11 cellular contexts compared by ENCODE assay signal in the genomic region with DNA sequence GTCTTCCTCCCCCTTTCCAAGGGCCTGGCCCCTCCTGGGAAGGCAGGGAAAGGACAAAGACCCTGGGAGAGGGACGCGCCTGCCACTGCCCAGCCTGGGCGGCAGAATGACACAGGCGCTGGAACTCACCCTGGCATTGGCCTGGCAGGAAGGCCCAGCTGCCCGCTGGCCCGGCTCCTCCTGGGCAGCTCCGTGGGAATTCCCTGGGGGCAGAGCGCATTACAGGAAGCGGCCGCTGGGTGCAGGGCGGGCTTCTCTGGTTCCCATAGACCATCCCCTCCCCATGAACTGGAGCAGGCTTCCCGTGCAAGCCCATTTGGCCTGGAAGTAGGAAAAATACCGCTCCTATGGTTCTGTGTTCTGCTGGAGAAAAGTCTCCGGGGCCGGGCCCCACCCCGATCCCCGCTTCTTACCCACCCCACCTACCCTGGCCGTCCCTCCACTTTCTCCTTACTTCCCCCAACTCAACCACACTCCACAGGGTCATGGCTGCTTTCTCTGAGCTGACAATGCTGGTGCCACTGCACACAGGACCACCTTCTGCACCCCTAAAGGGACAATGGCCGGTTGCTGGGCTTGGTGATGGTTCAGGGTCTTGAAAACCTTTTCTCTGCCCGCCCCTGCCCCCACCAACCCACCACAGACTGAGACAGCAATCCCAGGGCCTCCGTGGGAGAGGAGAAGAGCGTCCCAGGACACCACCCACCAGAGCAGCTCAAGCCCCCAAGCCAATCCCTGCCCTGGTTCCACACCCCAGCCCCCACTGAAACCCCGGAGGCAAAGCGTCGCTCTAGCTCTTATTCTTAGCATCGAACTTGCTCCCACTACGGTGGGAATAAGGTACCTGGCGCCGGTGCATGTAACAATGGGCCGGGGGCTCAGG. TPM values are rescaled to one million over a fixed set of nuclear protein-coding genes. Genes with fewer than 3 reads are reported as not detected.
DNase-seq lines count a peak whose midpoint lies in the region; ATAC-seq and TF ChIP-seq lines count a peak whose summit lies in the region.
"Had no signal": no experiment of that assay in that cellular context is flagged by ENCODE, and none has a peak within 500 bp of the region (broad histone marks: within the 10 kb centered on the region; RNA-seq: fewer than 3 reads in every experiment).

No MANE protein-coding gene starts in this region.

- H3K9me3 ChIP-seq in OCI-LY3 (ENCODE audit: insufficient read depth, low read length) (no peaks in the 10 kb centered on the region), thymus (ENCODE audit: control insufficient read depth) (no peaks in the 10 kb centered on the region)
- H3K9me3 ChIP-seq in CD4-positive, alpha-beta T cell (ENCODE audit: control insufficient read depth, low read length), result no peaks in the 10 kb centered on the region
- H3K9me3 ChIP-seq: SJCRH30 had no signal

- no peaks in the 10 kb centered on the region for H3K36me3 ChIP-seq in OCI-LY3 (replicated peaks; ENCODE audit: low read depth, low read length)
- no peaks in the 10 kb centered on the region for H3K36me3 ChIP-seq in thymus (ENCODE audit: control insufficient read depth, insufficient read depth)
- H3K36me3 ChIP-seq: SJCRH30 had no signal

- H3K4me3 ChIP-seq in OCI-LY3 (ENCODE audit: low read length) (no peak overlapping the region), thymus (ENCODE audit: low read length) (no peak overlapping the region)
- H3K4me3 ChIP-seq: hepatocyte, SJCRH30 had no signal

- H3K4me1 ChIP-seq in OCI-LY3 (ENCODE audit: low read length), result peaks cover 16% of the 10 kb centered on the region
- no peaks in the 10 kb centered on the region for H3K4me1 ChIP-seq in thymus (ENCODE audit: control insufficient read depth, insufficient read depth, low read length)

- no peak overlapping the region for H2AFZ ChIP-seq in OCI-LY3 (ENCODE audit: low read depth, low read length)
- H2AFZ ChIP-seq: hepatocyte had no signal

- no peak for TF ChIP-seq CTCF in OCI-LY3 (IDR thresholded peaks at IDR 0.05; ENCODE audit: low read depth, low read length)
- no peak for TF ChIP-seq CTCF in CD4-positive, alpha-beta T cell (IDR thresholded peaks at IDR 0.05)

- peaks cover 15% of the 10 kb centered on the region for H3K27me3 Mint-ChIP-seq in CD4-positive, alpha-beta T cell

- H3K4me1 Mint-ChIP-seq in CD4-positive, alpha-beta T cell (ENCODE audit: low read depth), result no peaks in the 10 kb centered on the region

- no peaks in the 10 kb centered on the region for H3K36me3 Mint-ChIP-seq in CD4-positive, alpha-beta T cell (ENCODE audit: low read depth)

- peak overlapping the region; percentile 57 for H3K4me2 ChIP-seq in OCI-LY3 (ENCODE audit: low read length)
- H3K4me2 ChIP-seq: hepatocyte had no signal

- no peak overlapping the region for H3K4me3 Mint-ChIP-seq in CD4-positive, alpha-beta T cell

- H3K27me3 ChIP-seq in OCI-LY3 (ENCODE audit: low read depth, low read length) (peaks cover 2% of the 10 kb centered on the region), thymus (ENCODE audit: control insufficient read depth, insufficient read depth) (no peaks in the 10 kb centered on the region)
- no peaks in the 10 kb centered on the region for H3K27me3 ChIP-seq in CD4-positive, alpha-beta T cell (ENCODE audit: control insufficient read depth, insufficient read depth, low read length)
- H3K27me3 ChIP-seq: hepatocyte, SJCRH30 had no signal

- no peak overlapping the region for H3K27ac ChIP-seq in OCI-LY3 (ENCODE audit: low read length)
- peak overlapping the region; percentile 15 for H3K27ac ChIP-seq in thymus (ENCODE audit: low read depth)
- no peak overlapping the region for H3K27ac ChIP-seq in CD4-positive, alpha-beta T cell (ENCODE audit: low read depth, low read length)
- H3K27ac ChIP-seq: hepatocyte, SJCRH30 had no signal

- H3K9me3 Mint-ChIP-seq in CD4-positive, alpha-beta T cell, result no peaks in the 10 kb centered on the region

- CTCF ChIA-PET in CD4-positive, alpha-beta T cell (lab: Charles Lee), result no interaction called here

- DNase-seq in dermis microvascular lymphatic vessel endothelial cell (ENCODE audit: low read depth in 2 of 2) (peak; percentile 21 to 60), left lobe of liver (ENCODE audit: low spot score) (no peak)
- DNase-seq in CD4-positive, alpha-beta T cell, result no peak
- DNase-seq: activated CD4-positive, alpha-beta T cell treated with anti-CD3 and anti-CD28 coated beads, Interleukin-2, amount 50 U/mL, for 4 hours had no signal

- no peaks in the 10 kb centered on the region for H4K20me1 ChIP-seq in OCI-LY3 (ENCODE audit: insufficient read depth, low read length)

- ATAC-seq in left lobe of liver (peak; percentile 24), HG02885 (IDR thresholded peaks at IDR 0.05; ENCODE audit: poor library complexity, unreplicated experiment) (no peak), HG02759 (IDR thresholded peaks at IDR 0.05; ENCODE audit: unreplicated experiment) (no peak)
- no peak for ATAC-seq in CD4-positive, alpha-beta T cell (ENCODE audit: poor library complexity)

- POLR2A ChIA-PET in CD4-positive, alpha-beta T cell (lab: Charles Lee), result no interaction called here

- H3K9ac ChIP-seq in OCI-LY3 (ENCODE audit: low read length), result no peak overlapping the region

- no peak overlapping the region for H3K27ac Mint-ChIP-seq in CD4-positive, alpha-beta T cell

- H3K79me2 ChIP-seq in OCI-LY3 (ENCODE audit: low read length), result no peaks in the 10 kb centered on the region
- H3K79me2 ChIP-seq: hepatocyte had no signal

- intact Hi-C loops in CD4-positive, alpha-beta T cell (cut with DNase I, micrococcal nuclease), result no loop called here

- WGBS in thymus, result 95% methylated on average over 30 of the region's 30 CpGs

RNA-seq across cellular contexts. Expression of a gene that starts 58.9 kb away (rescaled TPM):
- total RNA-seq in dermis microvascular lymphatic vessel endothelial cell (under 0.01 TPM in 1 of 2 replicates, not detected in the other), left lobe of liver (27.5 TPM)
- polyA plus RNA-seq in thymus, result 0.07 TPM
- not detected for total RNA-seq in CD4-positive, alpha-beta T cell
- total RNA-seq: SJCRH30 had no signal
- polyA plus RNA-seq: neural cell had no signal

Comparison
In these comparisons a context has a peak if more than half of its experiments do, and no peak if none do; other contexts are left out.
1. DNase-seq: peak in dermis microvascular lymphatic vessel endothelial cell (2 of 2); none in left lobe of liver (single experiment) and CD4-positive, alpha-beta T cell (0 of 10).
2. RNA of a gene that starts 58.9 kb away (total RNA-seq): 27.5 TPM in left lobe of liver (single experiment); under 0.01 TPM in dermis microvascular lymphatic vessel endothelial cell and not detected in CD4-positive, alpha-beta T cell; every median in the first group is over 10 times any median in the second.